ENCODE assay signal across 7 cellular contexts in the genomic region with DNA sequence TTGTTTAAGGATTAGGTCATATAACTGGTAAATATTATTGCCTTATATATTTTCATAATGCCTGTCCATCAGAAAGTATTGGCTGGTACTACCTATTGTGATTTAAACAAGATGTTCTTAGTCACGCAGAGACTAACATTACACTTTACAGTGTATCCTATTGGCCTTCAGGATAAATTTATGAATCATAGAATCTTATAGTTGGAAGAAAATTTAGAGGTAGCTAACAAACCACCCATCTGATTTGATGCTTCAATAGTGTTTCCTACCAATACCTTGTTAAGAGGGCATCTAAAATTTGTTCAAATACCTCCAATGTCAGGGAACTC.
"Had no signal": no experiment of that assay in that cellular context is flagged by ENCODE, and none has a peak within 500 bp of the region (broad histone marks: within the 10 kb centered on the region; RNA-seq: fewer than 3 reads in every experiment).

No MANE protein-coding gene starts in this region.

- ATAC-seq: HepG2, K562 had no signal

- H3K27ac ChIP-seq: HL-60 had no signal

- FAIRE-seq: HepG2, HTR-8/SVneo, K562 had no signal

- DNase-seq: IMR-90, KBM-7 had no signal

- H3K4me3 Mint-ChIP-seq: IgD-negative memory B cell had no signal

- H3K27ac Mint-ChIP-seq: IgD-negative memory B cell had no signal

- H3K4me3 ChIP-seq: K562 had no signal

- H3K27me3 Mint-ChIP-seq: IgD-negative memory B cell had no signal

- H3K36me3 Mint-ChIP-seq: IgD-negative memory B cell had no signal
